1 cellular context compared by ENCODE assay signal in the genomic region with DNA sequence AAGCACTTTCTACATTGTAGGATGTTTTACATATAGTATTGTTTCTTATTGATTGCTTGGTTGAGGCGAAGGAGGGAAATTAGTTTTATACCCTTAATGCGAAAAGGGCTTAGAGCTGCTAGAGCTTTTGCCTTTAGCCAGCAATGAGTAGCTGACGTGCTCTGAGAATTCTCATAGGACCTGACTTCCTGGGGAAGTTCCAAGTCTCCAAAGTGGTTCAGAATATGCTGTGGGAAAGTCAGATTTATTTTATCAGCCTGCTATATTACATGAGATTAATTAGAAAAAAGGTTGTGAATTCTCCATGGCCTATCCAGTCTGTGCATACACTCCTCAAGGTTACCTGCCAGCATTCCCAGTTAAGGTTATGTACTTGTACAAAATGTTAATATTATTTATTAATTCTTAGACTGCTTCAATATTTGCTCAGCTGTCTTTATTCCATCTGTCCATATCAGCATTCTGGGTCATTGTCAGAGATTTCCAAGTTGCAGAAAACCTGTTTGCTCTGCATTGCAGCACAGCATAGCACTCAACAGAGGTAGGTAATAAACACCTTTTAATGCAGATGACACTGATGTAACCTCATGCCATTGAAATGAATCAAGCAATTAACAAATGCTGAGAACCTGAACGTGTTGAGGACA.
TF ChIP-seq lines count a peak whose summit lies in the region.

No MANE protein-coding gene starts in this region.

TF ChIP-seq in K562, 482 proteins besides CTCF, POLR2A, EP300 and RAD21 (continued from another document):
- TF ChIP-seq PRDM10 (IDR thresholded peaks at IDR 0.05; ENCODE audit: partially characterized antibody): no peak
- no peak for TF ChIP-seq ZNF518B (CRISPR knock-in tag; IDR thresholded peaks at IDR 0.05)
- no peak for TF ChIP-seq NCOA4 (IDR thresholded peaks at IDR 0.05; ENCODE audit: partially characterized antibody)
- no peak for TF ChIP-seq KLF6 (CRISPR knock-in tag; IDR thresholded peaks at IDR 0.05; ENCODE audit: borderline replicate concordance)
- no peak for TF ChIP-seq TSHZ1 (CRISPR knock-in tag; IDR thresholded peaks at IDR 0.05)
- TF ChIP-seq PKNOX1 (IDR thresholded peaks at IDR 0.05): no peak
